ENCODE assay signal across 19 cellular contexts in genomic region chr12:102916252-102917025, GRCh38. TPM values are rescaled to one million over a fixed set of nuclear protein-coding genes. Genes with fewer than 3 reads are reported as not detected.
A peak's percentile ranks its signal among the peaks of the same experiment; 100 is the strongest.
DNase-seq lines count a peak whose midpoint lies in the region; ATAC-seq and TF ChIP-seq lines count a peak whose summit lies in the region.
"Had no signal": no experiment of that assay in that cellular context is flagged by ENCODE, and none has a peak within 500 bp of the region (broad histone marks: within the 10 kb centered on the region; RNA-seq: fewer than 3 reads in every experiment).

No MANE protein-coding gene starts in this region.

- peak overlapping the region; percentile 25 to 85 (median 64) for H3K4me3 Mint-ChIP-seq in CD4-positive, CD25-positive, alpha-beta regulatory T cell
- H3K4me3 Mint-ChIP-seq in activated T-helper 17 cell treated with anti-CD3 and anti-CD28 coated beads, Interleukin-2, amount 50 U/mL, for 72 hours = peak overlapping the region; percentile 66

- no peaks in the 10 kb centered on the region for H3K9me2 ChIP-seq in HCT116 (ENCODE audit: insufficient read depth)

- POLR2A ChIA-PET in HCT116 (lab: Charles Lee) = no interaction called here

- no peaks in the 10 kb centered on the region for H3K4me1 ChIP-seq in CD4-positive, CD25-positive, alpha-beta regulatory T cell (ENCODE audit: control insufficient read depth, insufficient read depth, low read length, poor library complexity, severe bottlenecking)
- H3K4me1 ChIP-seq in HCT116 (ENCODE audit: control insufficient read depth in 1 of 2, insufficient read depth in 2 of 2, low read length in 2 of 2) (peaks cover 0 to 11% of the 10 kb centered on the region in 2 experiments; a peak in 2 of 4 replicates), mucosa of stomach (ENCODE audit: control insufficient read depth, insufficient read depth, low read length) (no peaks in the 10 kb centered on the region), SJCRH30 (no peaks in the 10 kb centered on the region)
- H3K4me1 ChIP-seq: BE2C, gastrocnemius medialis, upper lobe of right lung had no signal

- peaks cover 3% of the 10 kb centered on the region for H3K27me3 ChIP-seq in CD4-positive, CD25-positive, alpha-beta regulatory T cell (ENCODE audit: control insufficient read depth, insufficient read depth, low read length)
- H3K27me3 ChIP-seq in HCT116 (ENCODE audit: insufficient read depth, low read length) (0 out of 2 replicates have a peak, but pooled peaks cover 11% of the 10 kb centered on the region), mucosa of stomach (ENCODE audit: control insufficient read depth, insufficient read depth, low read length) (peaks cover 10% of the 10 kb centered on the region), SJCRH30 (no peaks in the 10 kb centered on the region)
- H3K27me3 ChIP-seq: BE2C, breast epithelium had no signal

- H3K36me3 ChIP-seq in CD4-positive, CD25-positive, alpha-beta regulatory T cell (ENCODE audit: control insufficient read depth, insufficient read depth, low read length) = no peaks in the 10 kb centered on the region
- H3K36me3 ChIP-seq in HCT116 (ENCODE audit: control insufficient read depth in 1 of 2, insufficient read depth in 2 of 2, low read length in 2 of 2) = no peaks in the 10 kb centered on the region
- H3K36me3 ChIP-seq in mucosa of stomach (ENCODE audit: control insufficient read depth, insufficient read depth, low read length) = no peaks in the 10 kb centered on the region
- H3K36me3 ChIP-seq in SJCRH30 = no peaks in the 10 kb centered on the region
- H3K36me3 ChIP-seq: BE2C, breast epithelium, gastrocnemius medialis, upper lobe of right lung had no signal

- H3K9ac ChIP-seq in HCT116 (ENCODE audit: low read length) (no peak overlapping the region), mucosa of stomach (ENCODE audit: low read length) (peak overlapping the region; percentile 4)

- no peak for ATAC-seq in CD4-positive, CD25-positive, alpha-beta regulatory T cell (ENCODE audit: low read depth in 2 of 2)
- ATAC-seq in HCT116 (no peak), GM18907 (IDR thresholded peaks at IDR 0.05; ENCODE audit: unreplicated experiment) (no peak), GM18868 (IDR thresholded peaks at IDR 0.05; ENCODE audit: unreplicated experiment) (no peak)
- no peak for ATAC-seq in activated T-helper 17 cell treated with anti-CD3 and anti-CD28 coated beads, Interleukin-2, amount 50 U/mL, for 72 hours (replicated peaks)
- ATAC-seq: gastrocnemius medialis had no signal

- no peaks in the 10 kb centered on the region for H3K79me2 ChIP-seq in HCT116 (ENCODE audit: insufficient read depth, low read length)

- TF ChIP-seq RAD21 in HCT116 (IDR thresholded peaks at IDR 0.05; ENCODE audit: low read depth) = no peak

- BruUV-seq in HCT116 (replicated peaks; lab: Mats Ljungman, UMichigan) = no TSS peak

- intact Hi-C loops in HCT116 (cut with micrococcal nuclease) = no loop called here

- CTCF ChIA-PET in HCT116 (lab: Charles Lee) = no interaction called here

- peaks cover 0 to 1% (median 0%) of the 10 kb centered on the region in 7 donors for H3K9me3 Mint-ChIP-seq in CD4-positive, CD25-positive, alpha-beta regulatory T cell
- H3K9me3 Mint-ChIP-seq in activated T-helper 17 cell treated with anti-CD3 and anti-CD28 coated beads, Interleukin-2, amount 50 U/mL, for 72 hours = no peaks in the 10 kb centered on the region

- peak overlapping the region; percentile 69 for H3K4me2 ChIP-seq in HCT116 (ENCODE audit: low read length)

- H3K4me1 Mint-ChIP-seq in CD4-positive, CD25-positive, alpha-beta regulatory T cell = peaks cover 6 to 8% (median 7%) of the 10 kb centered on the region in 4 donors
- no peaks in the 10 kb centered on the region for H3K4me1 Mint-ChIP-seq in activated T-helper 17 cell treated with anti-CD3 and anti-CD28 coated beads, Interleukin-2, amount 50 U/mL, for 72 hours

- RAD21 ChIA-PET in HCT116 (lab: Charles Lee; ENCODE audit: low non-redundant PET in 1 of 2, low total read pairs in 2 of 2, uncharacterized antibody in 2 of 2, unreplicated experiment in 2 of 2) = no interaction called here

- TF ChIP-seq POLR2A in HCT116 (IDR thresholded peaks at IDR 0.05; ENCODE audit: borderline replicate concordance, extremely low read depth, insufficient read depth, insufficient read length) = no peak

- in situ Hi-C loops in KBM-7 (cut with MboI; ENCODE audit: low pct_unique_long_range_greater_than_20kb, low sequenced_read_pairs) = no loop called here

- DNase-seq in CD4-positive, CD25-positive, alpha-beta regulatory T cell = no peak
- no peak for DNase-seq in HCT116 (ENCODE audit: low read depth, low spot score)
- no peak for DNase-seq in SJCRH30
- no peak for DNase-seq in KBM-7
- DNase-seq: BE2C, gastrocnemius medialis, kidney glomerular epithelial cell, NCI-H1436 treated with DMSO at 0.1 percent for 48 hours, NCI-H524 had no signal

- H3K27ac ChIP-seq in CD4-positive, CD25-positive, alpha-beta regulatory T cell (ENCODE audit: insufficient read depth, low read length, poor library complexity, severe bottlenecking) = no peak overlapping the region
- no peak overlapping the region for H3K27ac ChIP-seq in HCT116 (ENCODE audit: low read depth, low read length)
- no peak overlapping the region for H3K27ac ChIP-seq in SJCRH30
- H3K27ac ChIP-seq: gastrocnemius medialis, upper lobe of right lung had no signal

- H3K27me3 Mint-ChIP-seq in CD4-positive, CD25-positive, alpha-beta regulatory T cell = peaks cover 29% of the 10 kb centered on the region
- H3K27me3 Mint-ChIP-seq in activated T-helper 17 cell treated with anti-CD3 and anti-CD28 coated beads, Interleukin-2, amount 50 U/mL, for 72 hours = no peaks in the 10 kb centered on the region

- H4K20me1 ChIP-seq in HCT116 (ENCODE audit: insufficient read depth) = no peaks in the 10 kb centered on the region

- no peaks in the 10 kb centered on the region for H3K36me3 Mint-ChIP-seq in CD4-positive, CD25-positive, alpha-beta regulatory T cell
- H3K36me3 Mint-ChIP-seq in activated T-helper 17 cell treated with anti-CD3 and anti-CD28 coated beads, Interleukin-2, amount 50 U/mL, for 72 hours (ENCODE audit: low read depth) = no peaks in the 10 kb centered on the region

- H3K9me3 ChIP-seq in CD4-positive, CD25-positive, alpha-beta regulatory T cell (ENCODE audit: control insufficient read depth in 2 of 2, low read length in 2 of 2) = no peaks in the 10 kb centered on the region
- H3K9me3 ChIP-seq in HCT116 (ENCODE audit: control insufficient read depth in 1 of 2, insufficient read depth in 1 of 2, low read depth in 1 of 2, low read length in 2 of 2) (no peaks in the 10 kb centered on the region), mucosa of stomach (ENCODE audit: control insufficient read depth, low read length) (no peaks in the 10 kb centered on the region), SJCRH30 (replicated peaks) (no peaks in the 10 kb centered on the region)
- H3K9me3 ChIP-seq: BE2C, breast epithelium, gastrocnemius medialis, upper lobe of right lung had no signal

- peak overlapping the region; percentile 75 for H2AFZ ChIP-seq in HCT116 (ENCODE audit: low read depth, low read length, poor library complexity, severe bottlenecking)

- TF ChIP-seq CTCF in HCT116 (IDR thresholded peaks at IDR 0.05 in 2 of 3, conservative IDR thresholded peaks at IDR 0.05 in 1 of 3; ENCODE audit: borderline replicate concordance in 1 of 3, insufficient read depth in 1 of 3, low read depth in 2 of 3, low read length in 2 of 3) = no peak

- no peak overlapping the region for H3K4me3 ChIP-seq in CD4-positive, CD25-positive, alpha-beta regulatory T cell (ENCODE audit: low read depth, low read length)
- H3K4me3 ChIP-seq in HCT116 (replicated peaks in 1 of 2; ENCODE audit: low read depth in 1 of 2, low read length in 2 of 2) = peak overlapping the region in 1 of 2 experiments; percentile 50; a peak in 2 of 4 replicates
- H3K4me3 ChIP-seq in mucosa of stomach (ENCODE audit: low read length) = no peak overlapping the region
- H3K4me3 ChIP-seq in SJCRH30 = no peak overlapping the region
- H3K4me3 ChIP-seq: gastrocnemius medialis had no signal

- peak overlapping the region in 1 of 3 donors; percentile 78 for H3K27ac Mint-ChIP-seq in CD4-positive, CD25-positive, alpha-beta regulatory T cell
- H3K27ac Mint-ChIP-seq in activated T-helper 17 cell treated with anti-CD3 and anti-CD28 coated beads, Interleukin-2, amount 50 U/mL, for 72 hours = no peak overlapping the region

TF ChIP-seq in HCT116, 20 proteins besides CTCF, POLR2A, EP300 and RAD21 (continues in another document):
- TF ChIP-seq MAX (IDR thresholded peaks at IDR 0.05) = peak; percentile 6; the same call in 1 of the 2 replicates

RNA-seq across cellular contexts. Expression of gene PAH, which starts 0.6 kb away (rescaled TPM):
- total RNA-seq in CD4-positive, CD25-positive, alpha-beta regulatory T cell = not detected
- polyA plus RNA-seq in CD4-positive, CD25-positive, alpha-beta regulatory T cell = not detected
- total RNA-seq in HCT116 (2021; ENCODE audit: unreplicated experiment) = 2.8 TPM
- 0.44 and 0.59 TPM in 2 replicates for polyA plus RNA-seq in HCT116 (2012)
- total RNA-seq in activated T-helper 17 cell treated with anti-CD3 and anti-CD28 coated beads, Interleukin-2, amount 50 U/mL, for 72 hours = under 1 TPM in 1 of 2 donors, not detected in 1; 0.21 TPM
- total RNA-seq in SJCRH30 (2014; rRNA removed; shearing (Covaris generic)) = not detected in 2 replicates
- total RNA-seq: G401; pulmonary artery endothelial cell; RPMI7951; T-helper 1 cell treated with Interleukin-12 subunit alpha and Interleukin-12 subunit beta and Interleukin-4 antibody, amounts not matched to agents 30 ng/mL and 1 ng/mL, for 36 hours; upper lobe of right lung had no signal

RNA-seq across cellular contexts. Expression of gene ASCL1, which starts 41.0 kb away (rescaled TPM):
- not detected for total RNA-seq in CD4-positive, CD25-positive, alpha-beta regulatory T cell
- polyA plus RNA-seq in CD4-positive, CD25-positive, alpha-beta regulatory T cell = not detected
- total RNA-seq in HCT116 (2021; ENCODE audit: unreplicated experiment) = not detected
- polyA plus RNA-seq in HCT116 (2012) = not detected in 2 replicates
- not detected for total RNA-seq in activated T-helper 17 cell treated with anti-CD3 and anti-CD28 coated beads, Interleukin-2, amount 50 U/mL, for 72 hours
- not detected in 2 replicates for total RNA-seq in SJCRH30 (2014; rRNA removed; shearing (Covaris generic))
- total RNA-seq: G401; pulmonary artery endothelial cell; RPMI7951; T-helper 1 cell treated with Interleukin-12 subunit alpha and Interleukin-12 subunit beta and Interleukin-4 antibody, amounts not matched to agents 30 ng/mL and 1 ng/mL, for 36 hours; upper lobe of right lung had no signal
